In the genomic region with DNA sequence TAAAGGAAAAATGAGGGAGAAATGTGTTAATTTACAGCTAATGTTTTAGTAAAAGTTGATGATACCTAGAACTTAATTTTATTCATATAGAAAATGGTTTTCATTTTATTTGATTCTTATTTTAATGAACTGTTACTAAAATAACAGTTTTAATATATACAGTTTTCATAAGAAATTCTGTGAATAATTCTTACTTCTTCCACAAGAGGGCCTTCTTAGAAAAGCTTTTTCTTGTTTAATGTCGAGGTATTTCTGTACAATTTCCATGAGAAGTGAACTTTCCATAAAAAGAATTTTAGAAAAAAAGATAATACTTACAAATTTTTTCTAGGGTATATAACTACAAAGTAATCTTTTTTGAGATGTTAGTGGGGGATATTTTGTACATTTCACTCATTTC, we compare ENCODE assay signal across 8 cellular contexts.
DNase-seq lines count a peak whose midpoint lies in the region; ATAC-seq and TF ChIP-seq lines count a peak whose summit lies in the region.

No MANE protein-coding gene starts in this region.

- H3K4me1 ChIP-seq in Karpas-422 (ENCODE audit: low read length) = peaks cover 8% of the 10 kb centered on the region
- H3K4me1 ChIP-seq in body of pancreas = no peaks in the 10 kb centered on the region

- H3K9ac ChIP-seq in Karpas-422 (ENCODE audit: low read length) = no peak overlapping the region

- H3K27me3 Mint-ChIP-seq in activated T-cell treated with anti-CD3 and anti-CD28 coated beads, Interleukin-2, amount 50 U/mL, for 4 hours (ENCODE audit: low read depth) = no peaks in the 10 kb centered on the region
- no peaks in the 10 kb centered on the region for H3K27me3 Mint-ChIP-seq in activated T-cell treated with anti-CD3 and anti-CD28 coated beads, Interleukin-2, amount 50 U/mL, for 24 hours

- intact Hi-C loops in body of pancreas (cut with DNase I) = loop anchor here (10.0 kb wide), 1 partner anchor 64 kb away; no protein-coding TSS in a partner anchor

- no peak overlapping the region for H2AFZ ChIP-seq in Karpas-422 (ENCODE audit: low read length)

- no peak for ATAC-seq in body of pancreas
- no peak for ATAC-seq in activated T-cell treated with anti-CD3 and anti-CD28 coated beads, Interleukin-2, amount 50 U/mL, for 4 hours

- H3K9me3 ChIP-seq in Karpas-422 (ENCODE audit: low read length) = no peaks in the 10 kb centered on the region
- H3K9me3 ChIP-seq in body of pancreas = no peaks in the 10 kb centered on the region

- TF ChIP-seq CTCF in C4-2B (conservative IDR thresholded peaks at IDR 0.05) (peak; percentile 76), body of pancreas (IDR thresholded peaks at IDR 0.05) (peak in 6 of 7 experiments; percentile 31 to 63 (median 54)), coronary artery (IDR thresholded peaks at IDR 0.05) (no peak)

- H3K27me3 ChIP-seq in Karpas-422 (ENCODE audit: low read length) (no peaks in the 10 kb centered on the region), body of pancreas (no peaks in the 10 kb centered on the region)

- H3K36me3 ChIP-seq in Karpas-422 (ENCODE audit: insufficient read depth, low read length) (peaks cover 22% of the 10 kb centered on the region; the same call in 1 of the 2 replicates), body of pancreas (replicated peaks in 1 of 2; ENCODE audit: insufficient read depth in 1 of 2, low read depth in 2 of 2) (no peaks in the 10 kb centered on the region)

- peaks cover 7% of the 10 kb centered on the region for H3K4me1 Mint-ChIP-seq in activated T-cell treated with anti-CD3 and anti-CD28 coated beads, Interleukin-2, amount 50 U/mL, for 4 hours (ENCODE audit: low read depth)
- H3K4me1 Mint-ChIP-seq in activated T-cell treated with anti-CD3 and anti-CD28 coated beads, Interleukin-2, amount 50 U/mL, for 24 hours (ENCODE audit: low read depth) = peaks cover 9% of the 10 kb centered on the region

- H3K9me2 ChIP-seq in Karpas-422 (replicated peaks; ENCODE audit: insufficient read depth, low read length) = no peaks in the 10 kb centered on the region

- H3K36me3 Mint-ChIP-seq in activated T-cell treated with anti-CD3 and anti-CD28 coated beads, Interleukin-2, amount 50 U/mL, for 4 hours (ENCODE audit: insufficient read depth) = peaks cover 23% of the 10 kb centered on the region
- peaks cover 50% of the 10 kb centered on the region for H3K36me3 Mint-ChIP-seq in activated T-cell treated with anti-CD3 and anti-CD28 coated beads, Interleukin-2, amount 50 U/mL, for 24 hours (ENCODE audit: low read depth)

- DNase-seq in Karpas-422 (peak; percentile 71), body of pancreas (no peak), medulla oblongata (ENCODE audit: extremely low spot score) (peak; percentile 56), mesenteric fat pad (ENCODE audit: low spot score) (no peak), coronary artery (ENCODE audit: low spot score) (no peak)
- DNase-seq in activated T-cell treated with anti-CD3 and anti-CD28 coated beads, Interleukin-2, amount 50 U/mL, for 4 hours = no peak
- DNase-seq in activated T-cell treated with anti-CD3 and anti-CD28 coated beads, Interleukin-2, amount 50 U/mL, for 24 hours = no peak

- H3K4me3 Mint-ChIP-seq in activated T-cell treated with anti-CD3 and anti-CD28 coated beads, Interleukin-2, amount 50 U/mL, for 4 hours = no peak overlapping the region
- H3K4me3 Mint-ChIP-seq in activated T-cell treated with anti-CD3 and anti-CD28 coated beads, Interleukin-2, amount 50 U/mL, for 24 hours = no peak overlapping the region

- H3K79me2 ChIP-seq in Karpas-422 (ENCODE audit: low read length) = peaks cover 8% of the 10 kb centered on the region; the same call in 1 of the 2 replicates

- H3K27ac Mint-ChIP-seq in activated T-cell treated with anti-CD3 and anti-CD28 coated beads, Interleukin-2, amount 50 U/mL, for 24 hours = no peak overlapping the region

- H3K9me3 Mint-ChIP-seq in activated T-cell treated with anti-CD3 and anti-CD28 coated beads, Interleukin-2, amount 50 U/mL, for 4 hours = no peaks in the 10 kb centered on the region
- no peaks in the 10 kb centered on the region for H3K9me3 Mint-ChIP-seq in activated T-cell treated with anti-CD3 and anti-CD28 coated beads, Interleukin-2, amount 50 U/mL, for 24 hours

- H3K27ac ChIP-seq in C4-2B (no peak overlapping the region), Karpas-422 (ENCODE audit: low read length) (no peak overlapping the region), body of pancreas (no peak overlapping the region), coronary artery (peak overlapping the region in 1 of 2 donors; percentile 9)

- TF ChIP-seq POLR2A in body of pancreas (IDR thresholded peaks at IDR 0.05) = no peak

- H4K20me1 ChIP-seq in Karpas-422 (ENCODE audit: insufficient read depth, low read depth, low read length) = no peaks in the 10 kb centered on the region

- WGBS in body of pancreas, 2 donors = 0 to 2% methylated on average over 1 of the region's 1 CpG

- H3K4me3 ChIP-seq in Karpas-422 (ENCODE audit: low read length) (no peak overlapping the region), body of pancreas (no peak overlapping the region), coronary artery (no peak overlapping the region)

- H3K4me2 ChIP-seq in Karpas-422 (ENCODE audit: low read depth, low read length, poor library complexity, severe bottlenecking) = no peak overlapping the region

Comparison
In these comparisons a context has a peak if more than half of its experiments do, and no peak if none do; other contexts are left out.
1. DNase-seq: peak in Karpas-422 (single experiment) and medulla oblongata (single experiment); none in body of pancreas (0 of 4), activated T-cell treated with anti-CD3 and anti-CD28 coated beads, Interleukin-2, amount 50 U/mL, for 4 hours (single experiment), activated T-cell treated with anti-CD3 and anti-CD28 coated beads, Interleukin-2, amount 50 U/mL, for 24 hours (single experiment), mesenteric fat pad (single experiment) and coronary artery (single experiment).